ENCODE assay signal across 16 cellular contexts in genomic region chr9:71487046-71487445, GRCh38.
A peak's percentile ranks its signal among the peaks of the same experiment; 100 is the strongest.
DNase-seq lines count a peak whose midpoint lies in the region; ATAC-seq lines count a peak whose summit lies in the region.
"Had no signal": no experiment of that assay in that cellular context is flagged by ENCODE, and none has a peak within 500 bp of the region (broad histone marks: within the 10 kb centered on the region; RNA-seq: fewer than 3 reads in every experiment).

No MANE protein-coding gene starts in this region.

- no peak overlapping the region for H3K27ac Mint-ChIP-seq in stimulated activated memory B cell treated with anti-CD40 and anti-IgM and Interleukin-4, amounts not matched to agents 10 μg/mL and 1 μg/mL and 100 μg/mL, for 72 hours
- H3K27ac Mint-ChIP-seq: CD8-positive, alpha-beta memory T cell; naive thymus-derived CD8-positive, alpha-beta T cell; progenitor cell of endocrine pancreas had no signal

- H3K4me3 Mint-ChIP-seq in stimulated activated memory B cell treated with anti-CD40 and anti-IgM and Interleukin-4, amounts not matched to agents 10 μg/mL and 1 μg/mL and 100 μg/mL, for 72 hours = no peak overlapping the region
- H3K4me3 Mint-ChIP-seq: CD8-positive, alpha-beta memory T cell; naive thymus-derived CD8-positive, alpha-beta T cell had no signal

- ATAC-seq in stimulated activated memory B cell treated with anti-CD40 and anti-IgM and Interleukin-4, amounts not matched to agents 10 μg/mL and 1 μg/mL and 100 μg/mL, for 72 hours = no peak
- ATAC-seq in HG03469 (IDR thresholded peaks at IDR 0.05; ENCODE audit: unreplicated experiment) = no peak
- ATAC-seq in GM18861 (IDR thresholded peaks at IDR 0.05; ENCODE audit: unreplicated experiment) = no peak
- ATAC-seq: left lung; naive thymus-derived CD8-positive, alpha-beta T cell had no signal

- no peaks in the 10 kb centered on the region for H3K36me3 Mint-ChIP-seq in stimulated activated memory B cell treated with anti-CD40 and anti-IgM and Interleukin-4, amounts not matched to agents 10 μg/mL and 1 μg/mL and 100 μg/mL, for 72 hours
- H3K36me3 Mint-ChIP-seq: CD8-positive, alpha-beta memory T cell; naive thymus-derived CD8-positive, alpha-beta T cell had no signal

- DNase-seq in G401 (ENCODE audit: low spot score) (peak; percentile 73), LHCN-M2 (ENCODE audit: low read depth) (peak; percentile 8), amniotic epithelial cell (ENCODE audit: low read depth) (peak; percentile 1), myocyte (ENCODE audit: low read depth) (peak; percentile 18)
- DNase-seq: activated gamma-delta T cell; CD8-positive, alpha-beta memory T cell; GDM1; hippocampal formation; left lung; naive thymus-derived CD8-positive, alpha-beta T cell; NCI-H1092; stimulated activated CD4-positive, alpha-beta T cell treated with anti-CD3 and anti-CD28 coated beads, Interleukin-12 subunit alpha, Interleukin-12 subunit beta, amount 100 ng/mL, for 4 hours had no signal

- no peaks in the 10 kb centered on the region for H3K4me1 Mint-ChIP-seq in stimulated activated memory B cell treated with anti-CD40 and anti-IgM and Interleukin-4, amounts not matched to agents 10 μg/mL and 1 μg/mL and 100 μg/mL, for 72 hours
- H3K4me1 Mint-ChIP-seq: CD8-positive, alpha-beta memory T cell; naive thymus-derived CD8-positive, alpha-beta T cell had no signal

- in situ Hi-C loops in G401 (cut with HindIII; ENCODE audit: low sequenced_read_pairs) = no loop called here

- H3K27me3 Mint-ChIP-seq in stimulated activated memory B cell treated with anti-CD40 and anti-IgM and Interleukin-4, amounts not matched to agents 10 μg/mL and 1 μg/mL and 100 μg/mL, for 72 hours = peaks cover 30% of the 10 kb centered on the region
- H3K27me3 Mint-ChIP-seq: progenitor cell of endocrine pancreas had no signal

- H3K9me3 Mint-ChIP-seq in stimulated activated memory B cell treated with anti-CD40 and anti-IgM and Interleukin-4, amounts not matched to agents 10 μg/mL and 1 μg/mL and 100 μg/mL, for 72 hours = no peaks in the 10 kb centered on the region
- H3K9me3 Mint-ChIP-seq: naive thymus-derived CD8-positive, alpha-beta T cell had no signal

Comparison
In these comparisons a context has a peak if more than half of its experiments do, and no peak if none do; other contexts are left out.
1. DNase-seq: peak in every context shown above with its lines; median percentile 73 in G401; 18 in myocyte; 8 in LHCN-M2; 1 in amniotic epithelial cell.